Comparison of ENCODE assay signal across 12 cellular contexts in genomic region chr22:23313791-23314567, GRCh38.
"Had no signal": no experiment of that assay in that cellular context is flagged by ENCODE, and none has a peak within 500 bp of the region (broad histone marks: within the 10 kb centered on the region; RNA-seq: fewer than 3 reads in every experiment).

No MANE protein-coding gene starts in this region.

- H3K27me3 ChIP-seq: adrenal gland, cardiac muscle cell, pancreas, transverse colon had no signal

- H3K36me3 ChIP-seq: cardiac muscle cell had no signal

- DNase-seq: activated CD4-positive, alpha-beta memory T cell treated with anti-CD3 and anti-CD28 coated beads, Interleukin-2, amount 10 ng/mL, durations not matched to agents 7 days and 5 days; activated CD4-positive, alpha-beta T cell treated with anti-CD3 and anti-CD28 coated beads for 4 hours; foreskin fibroblast; retina; SIG-M5; stimulated activated CD4-positive, alpha-beta T cell treated with anti-CD3 and anti-CD28 coated beads, Interleukin-2, amount 100 ng/mL, for 48 hours; stimulated activated naive CD4-positive, alpha-beta T cell; T-helper 17 cell; transverse colon had no signal

- H3K4me1 ChIP-seq: adrenal gland, pancreas, transverse colon had no signal

- H3K27ac ChIP-seq: adrenal gland, cardiac muscle cell, pancreas, transverse colon had no signal

- H3K9me3 ChIP-seq: adrenal gland, pancreas, transverse colon had no signal

- H3K4me3 ChIP-seq: adrenal gland, cardiac muscle cell, pancreas, transverse colon had no signal

- ATAC-seq: pancreas, T-helper 17 cell had no signal
